22 cellular contexts compared by ENCODE assay signal in genomic region chr17:65401581-65401980, GRCh38.
DNase-seq lines count a peak whose midpoint lies in the region; ATAC-seq and TF ChIP-seq lines count a peak whose summit lies in the region.
"Had no signal": no experiment of that assay in that cellular context is flagged by ENCODE, and none has a peak within 500 bp of the region (broad histone marks: within the 10 kb centered on the region; RNA-seq: fewer than 3 reads in every experiment).

No MANE protein-coding gene starts in this region.

- DNase-seq in NCI-H146 (lab: John Stamatoyannopoulos, UW) (peak; percentile 6), NCI-H146 treated with DMSO at 0.1 percent for 48 hours (lab: John Stamatoyannopoulos, UW; ENCODE audit: unreplicated experiment) (no peak), SW480 (ENCODE audit: low spot score) (peak; percentile 93), fibroblast of villous mesenchyme (ENCODE audit: low read depth) (peak; percentile 16), DMS53 treated with DMSO at 0.1 percent for 48 hours (lab: John Stamatoyannopoulos, UW; ENCODE audit: unreplicated experiment) (no peak), ecto neural progenitor cell (ENCODE audit: low spot score) (no peak)
- no peak for DNase-seq in activated CD4-positive, alpha-beta T cell treated with anti-CD3 and anti-CD28 coated beads, Interleukin-2, amount 50 U/mL, for 48 hours
- DNase-seq: C1 segment of cervical spinal cord; Calu3; CD8-positive, alpha-beta T cell; DMS153; GDM1; H7; KBM-7; NCI-H1092 treated with DMSO at 0.1 percent for 48 hours; NCI-H1436 treated with DMSO at 0.1 percent for 48 hours; NCI-H2081; NCI-H2171; NCI-H345; NCI-H524 treated with DMSO at 0.1 percent for 48 hours; Right ventricle myocardium superior had no signal

- no peak for ATAC-seq in HG02840 (IDR thresholded peaks at IDR 0.05; ENCODE audit: low FRiP score, unreplicated experiment)
- ATAC-seq: CD8-positive, alpha-beta T cell had no signal

- TF ChIP-seq CTCF in fibroblast of villous mesenchyme (IDR thresholded peaks at IDR 0.05; ENCODE audit: insufficient read depth, low read depth, low read length), result no peak

- H3K4me3 ChIP-seq in fibroblast of villous mesenchyme (ENCODE audit: low read depth, low read length), result no peak overlapping the region

Comparison
In these comparisons a context has a peak if more than half of its experiments do, and no peak if none do; other contexts are left out.
1. DNase-seq: peak in NCI-H146 (single experiment), SW480 (single experiment) and fibroblast of villous mesenchyme (single experiment); none in NCI-H146 treated with DMSO at 0.1 percent for 48 hours (single experiment), DMS53 treated with DMSO at 0.1 percent for 48 hours (single experiment), ecto neural progenitor cell (single experiment) and activated CD4-positive, alpha-beta T cell treated with anti-CD3 and anti-CD28 coated beads, Interleukin-2, amount 50 U/mL, for 48 hours (0 of 2).